Comparison of ENCODE assay signal across 30 cellular contexts in genomic region chr13:114224201-114224600, GRCh38. TPM values are rescaled to one million over a fixed set of nuclear protein-coding genes. Genes with fewer than 3 reads are reported as not detected.
"Had no signal": no experiment of that assay in that cellular context is flagged by ENCODE, and none has a peak within 500 bp of the region (broad histone marks: within the 10 kb centered on the region; RNA-seq: fewer than 3 reads in every experiment).

No MANE protein-coding gene starts in this region.

- H3K27me3 ChIP-seq: breast epithelium, MG63, Peyer's patch, SJCRH30 had no signal

- H3K9me3 Mint-ChIP-seq: activated B cell treated with CpG ODN at 0.5 μM for 24 hours; activated CD4-positive, alpha-beta memory T cell treated with anti-CD3 and anti-CD28 coated beads for 36 hours; activated naive CD4-positive, alpha-beta T cell treated with anti-CD3 and anti-CD28 coated beads for 36 hours; activated naive CD8-positive, alpha-beta T cell treated with anti-CD3 and anti-CD28 coated beads for 36 hours; activated T-cell treated with anti-CD3 and anti-CD28 coated beads, Interleukin-2, amount 50 U/mL, for 4 hours; T-helper 1 cell treated with Interleukin-12 subunit alpha and Interleukin-12 subunit beta and Interleukin-4 antibody, amounts not matched to agents 30 μg/mL and 1 μg/mL, for 36 hours had no signal

- ATAC-seq: activated T-cell treated with anti-CD3 and anti-CD28 coated beads, Interleukin-2, amount 50 U/mL, for 4 hours; SK-N-SH treated with all-trans-retinoic acid at 6 μM for 48 hours had no signal

- H3K36me3 ChIP-seq: adrenal gland, breast epithelium, MG63, Peyer's patch, SJCRH30 had no signal

- DNase-seq: activated B cell treated with CpG ODN at 0.5 μM for 24 hours; activated CD4-positive, alpha-beta memory T cell treated with anti-CD3 and anti-CD28 coated beads for 36 hours; activated CD4-positive, alpha-beta T cell treated with anti-CD3 and anti-CD28 coated beads, Interleukin-2, amount 10 ng/mL, durations not matched to agents 7 days and 5 days; activated CD8-positive, alpha-beta memory T cell treated with anti-CD3 and anti-CD28 coated beads for 24 hours; activated gamma-delta T cell; activated naive CD4-positive, alpha-beta T cell treated with anti-CD3 and anti-CD28 coated beads for 36 hours; activated naive CD8-positive, alpha-beta T cell treated with anti-CD3 and anti-CD28 coated beads for 36 hours; activated T-cell treated with anti-CD3 and anti-CD28 coated beads, Interleukin-2, amount 50 U/mL, for 4 hours; adrenal gland; anterior cingulate cortex; caudate nucleus; MG63; MV-4-11; NCI-H1092 treated with DMSO at 0.1 percent for 48 hours; NCI-H1417 treated with DMSO at 0.1 percent for 48 hours; NCI-H1694; NCI-H2029; NCI-H345; NCI-H510A treated with DMSO at 0.1 percent for 48 hours; NCI-H69; Peyer's patch; Right ventricle myocardium superior; SJCRH30; SW 1271; T-helper 9 cell had no signal

- H3K27me3 Mint-ChIP-seq: activated CD4-positive, alpha-beta memory T cell treated with anti-CD3 and anti-CD28 coated beads for 36 hours; activated naive CD8-positive, alpha-beta T cell treated with anti-CD3 and anti-CD28 coated beads for 36 hours had no signal

- H3K4me1 ChIP-seq: adrenal gland had no signal

- H3K36me3 Mint-ChIP-seq: activated CD4-positive, alpha-beta memory T cell treated with anti-CD3 and anti-CD28 coated beads for 36 hours; activated naive CD8-positive, alpha-beta T cell treated with anti-CD3 and anti-CD28 coated beads for 36 hours had no signal

- H3K27ac Mint-ChIP-seq: activated B cell treated with CpG ODN at 0.5 μM for 24 hours had no signal

- H3K9me3 ChIP-seq: adrenal gland, breast epithelium, MG63, Peyer's patch, SJCRH30 had no signal

- H3K27ac ChIP-seq: adrenal gland, breast epithelium, Peyer's patch, RWPE1, SJCRH30 had no signal

- FAIRE-seq: TTC549 had no signal

- H3K4me3 ChIP-seq: adrenal gland, breast epithelium, MG63, Peyer's patch, SJCRH30 had no signal

- H3K4me3 Mint-ChIP-seq: activated B cell treated with CpG ODN at 0.5 μM for 24 hours; activated CD4-positive, alpha-beta memory T cell treated with anti-CD3 and anti-CD28 coated beads for 36 hours; activated CD4-positive, alpha-beta T cell treated with anti-CD3 and anti-CD28 coated beads, Interleukin-2, amount 10 ng/mL, durations not matched to agents 7 days and 5 days; activated naive CD4-positive, alpha-beta T cell treated with anti-CD3 and anti-CD28 coated beads for 36 hours; activated naive CD8-positive, alpha-beta T cell treated with anti-CD3 and anti-CD28 coated beads for 36 hours; activated T-cell treated with anti-CD3 and anti-CD28 coated beads, Interleukin-2, amount 50 U/mL, for 4 hours; T-helper 1 cell treated with Interleukin-12 subunit alpha and Interleukin-12 subunit beta and Interleukin-4 antibody, amounts not matched to agents 30 μg/mL and 1 μg/mL, for 36 hours had no signal

RNA-seq across cellular contexts. Expression of gene CFAP97D2, which starts 45.1 kb away (rescaled TPM):
- total RNA-seq: activated B cell treated with CpG ODN at 0.5 μM for 24 hours; activated CD4-positive, alpha-beta memory T cell treated with anti-CD3 and anti-CD28 coated beads for 36 hours; activated CD4-positive, alpha-beta T cell treated with anti-CD3 and anti-CD28 coated beads, Interleukin-2, amount 10 ng/mL, durations not matched to agents 7 days and 5 days; activated naive CD8-positive, alpha-beta T cell treated with anti-CD3 and anti-CD28 coated beads for 36 hours; activated T-cell treated with anti-CD3 and anti-CD28 coated beads, Interleukin-2, amount 50 U/mL, for 4 hours; adrenal gland; breast epithelium; Peyer's patch; Right ventricle myocardium superior had no signal
- polyA plus RNA-seq: adrenal gland had no signal
